8 cellular contexts compared by ENCODE assay signal in genomic region chr4:159102623-159103405, GRCh38. TPM values are rescaled to one million over a fixed set of nuclear protein-coding genes. Genes with fewer than 3 reads are reported as not detected.
A peak's percentile ranks its signal among the peaks of the same experiment; 100 is the strongest.
DNase-seq lines count a peak whose midpoint lies in the region; ATAC-seq and TF ChIP-seq lines count a peak whose summit lies in the region.

Gene RAPGEF2 (plus strand): TSS chr4:159103079. CDS start chr4:159104163, 1,084 bp downstream.

- H3K4me3 Mint-ChIP-seq in activated naive CD8-positive, alpha-beta T cell = peak within 1 kb of the TSS; percentile 87
- H3K4me3 Mint-ChIP-seq in osteocyte (ENCODE audit: unreplicated experiment) = peak within 1 kb of the TSS; percentile 78

- peak within 1 kb of the TSS; percentile 70 for H3K27ac Mint-ChIP-seq in activated naive CD8-positive, alpha-beta T cell
- peak within 1 kb of the TSS; percentile 83 for H3K27ac Mint-ChIP-seq in osteocyte (ENCODE audit: unreplicated experiment)

- H3K36me3 ChIP-seq in thoracic aorta = no peaks in the 10 kb centered on the region

- no peaks in the 10 kb centered on the region for H3K9me3 ChIP-seq in thoracic aorta

- ATAC-seq in HG02623 (IDR thresholded peaks at IDR 0.05; ENCODE audit: unreplicated experiment) (peak; percentile 78), thoracic aorta (ENCODE audit: insufficient number of reproducible peaks, low FRiP score, low read depth) (peak; percentile 86)

- DNase-seq in NCI-H1092 treated with DMSO at 0.1 percent for 48 hours (lab: John Stamatoyannopoulos, UW) (peak; percentile 94), SKM-1 treated with dmso at 0.1 percent for 144 hours (lab: John Stamatoyannopoulos, UW; ENCODE audit: unreplicated experiment) (peak; percentile 91), glomerular visceral epithelial cell (ENCODE audit: extremely low spot score) (peak; percentile 97), osteocyte (ENCODE audit: extremely low spot score, unreplicated experiment) (peak; percentile 95), thoracic aorta (ENCODE audit: low spot score) (peak; percentile 84)

- peak; percentile 58 for TF ChIP-seq POLR2A in GM10847 (IDR thresholded peaks at IDR 0.05; ENCODE audit: extremely low read depth, insufficient read length)

- no peaks in the 10 kb centered on the region for H3K9me3 Mint-ChIP-seq in activated naive CD8-positive, alpha-beta T cell (ENCODE audit: low read depth)
- H3K9me3 Mint-ChIP-seq in osteocyte (ENCODE audit: unreplicated experiment) = no peaks in the 10 kb centered on the region

- peak within 1 kb of the TSS; percentile 88 to 96 for H3K27ac ChIP-seq in thoracic aorta

- no peak for TF ChIP-seq CTCF in osteocyte (IDR thresholded peaks at IDR 0.05)
- TF ChIP-seq CTCF in thoracic aorta (IDR thresholded peaks at IDR 0.05) = no peak

- peaks cover 47% of the 10 kb centered on the region for H3K4me1 Mint-ChIP-seq in activated naive CD8-positive, alpha-beta T cell (ENCODE audit: low read depth)
- H3K4me1 Mint-ChIP-seq in osteocyte (ENCODE audit: unreplicated experiment) = peaks cover 43% of the 10 kb centered on the region

- peaks cover 21 to 33% of the 10 kb centered on the region in 2 donors for H3K4me1 ChIP-seq in thoracic aorta (ENCODE audit: control insufficient read depth in 1 of 2, low read depth in 2 of 2)

- peak within 1 kb of the TSS; percentile 81 for H3K4me3 ChIP-seq in thoracic aorta

- H3K27me3 ChIP-seq in thoracic aorta (replicated peaks; ENCODE audit: insufficient read depth) = no peaks in the 10 kb centered on the region

- H3K36me3 Mint-ChIP-seq in activated naive CD8-positive, alpha-beta T cell = no peaks in the 10 kb centered on the region
- no peaks in the 10 kb centered on the region for H3K36me3 Mint-ChIP-seq in osteocyte (ENCODE audit: unreplicated experiment)

- no peaks in the 10 kb centered on the region for H3K27me3 Mint-ChIP-seq in activated naive CD8-positive, alpha-beta T cell
- peaks cover 4% of the 10 kb centered on the region for H3K27me3 Mint-ChIP-seq in osteocyte (ENCODE audit: unreplicated experiment)

RNA-seq across cellular contexts. Expression of gene RAPGEF2, which starts in this region (rescaled TPM):
- total RNA-seq in osteocyte = 22.7 and 22.8 TPM in 2 replicates
- 10 to 100 TPM; 63.0 to 63.6 TPM for total RNA-seq in thoracic aorta

Comparison
In these comparisons a context has a peak if more than half of its experiments do, and no peak if none do; other contexts are left out.
1. Peak in every context shown above with its lines: DNase-seq, ATAC-seq, H3K4me3 ChIP-seq and H3K27ac ChIP-seq.